In genomic region chr12:31238764-31239387, GRCh38 we compare ENCODE assay signal across 8 cellular contexts.
DNase-seq lines count a peak whose midpoint lies in the region; ATAC-seq and TF ChIP-seq lines count a peak whose summit lies in the region.

No MANE protein-coding gene starts in this region.

- TF ChIP-seq CTCF in coronary artery (IDR thresholded peaks at IDR 0.05) (peak; percentile 47), lower lobe of right lung (IDR thresholded peaks at IDR 0.05) (peak; percentile 86)

- H3K36me3 ChIP-seq in lower lobe of right lung = no peaks in the 10 kb centered on the region

- peak; percentile 88 for ATAC-seq in GM18867 (IDR thresholded peaks at IDR 0.05; ENCODE audit: unreplicated experiment)
- ATAC-seq in HG03097 (IDR thresholded peaks at IDR 0.05; ENCODE audit: low FRiP score, unreplicated experiment) = peak; percentile 81
- peak; percentile 63 to 81 for ATAC-seq in lower lobe of right lung

- H3K9me3 ChIP-seq in lower lobe of right lung = no peaks in the 10 kb centered on the region

- H3K27ac ChIP-seq in coronary artery (no peak overlapping the region), lower lobe of right lung (no peak overlapping the region)

- peaks cover 4% of the 10 kb centered on the region for H3K4me1 ChIP-seq in lower lobe of right lung

- DNase-seq in AML-193 (lab: John Stamatoyannopoulos, UW) (peak; percentile 32 to 42), NCI-H226 (peak; percentile 30), coronary artery (ENCODE audit: low spot score) (no peak), lower lobe of right lung (no peak)
- DNase-seq in activated CD4-positive, CD25-positive, alpha-beta regulatory T cell treated with anti-CD3 and anti-CD28 coated beads, Interleukin-2, amount 50 U/mL, for 72 hours = peak; percentile 60
- DNase-seq in stimulated activated CD8-positive, alpha-beta memory T cell treated with anti-CD3 and anti-CD28 coated beads, Interleukin-12 subunit alpha, Interleukin-12 subunit beta, amount 100 ng/mL, for 24 hours (ENCODE audit: extremely low read depth) = peak; percentile 12

- peaks cover 37% of the 10 kb centered on the region for H3K27me3 ChIP-seq in lower lobe of right lung (ENCODE audit: low read depth)

- intact Hi-C loops in lower lobe of right lung (cut with DNase I) = no loop called here

- H3K4me3 ChIP-seq in coronary artery (peak overlapping the region; percentile 33), lower lobe of right lung (no peak overlapping the region)

Comparison
In these comparisons a context has a peak if more than half of its experiments do, and no peak if none do; other contexts are left out.
1. DNase-seq: peak in AML-193 (2 of 2), NCI-H226 (single experiment), activated CD4-positive, CD25-positive, alpha-beta regulatory T cell treated with anti-CD3 and anti-CD28 coated beads, Interleukin-2, amount 50 U/mL, for 72 hours (single experiment) and stimulated activated CD8-positive, alpha-beta memory T cell treated with anti-CD3 and anti-CD28 coated beads, Interleukin-12 subunit alpha, Interleukin-12 subunit beta, amount 100 ng/mL, for 24 hours (single experiment); none in coronary artery (single experiment) and lower lobe of right lung (single experiment).
2. Peak in every context shown above with its lines, with median percentiles within 50 percentile points of each other: ATAC-seq.